Comparison of ENCODE assay signal across 36 cellular contexts in the genomic region with DNA sequence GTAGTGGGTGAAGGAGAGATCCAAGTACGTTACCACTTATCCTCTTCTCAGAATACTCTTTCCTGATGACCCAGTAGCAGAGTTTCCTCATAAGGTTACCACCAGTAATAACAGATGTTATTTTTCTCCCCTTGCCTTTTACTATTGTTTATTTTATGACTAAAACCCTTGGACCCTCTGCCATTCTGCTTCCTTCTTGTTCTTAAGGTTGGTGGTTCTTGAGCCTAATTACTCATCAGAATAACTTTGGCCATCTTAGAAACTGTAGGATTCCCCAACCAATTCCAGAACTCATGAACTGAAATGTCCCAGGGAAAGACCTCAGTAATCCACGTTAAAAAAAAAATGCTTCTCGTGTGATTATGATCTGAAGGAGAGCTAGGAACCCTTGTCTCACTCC.
"Had no signal": no experiment of that assay in that cellular context is flagged by ENCODE, and none has a peak within 500 bp of the region (broad histone marks: within the 10 kb centered on the region; RNA-seq: fewer than 3 reads in every experiment).

No MANE protein-coding gene starts in this region.

- H3K9me3 ChIP-seq: body of pancreas, colonic mucosa, gastroesophageal sphincter, left ventricle myocardium inferior, neutrophil, pancreas, prostate gland, sigmoid colon, stomach, tibial artery, upper lobe of right lung had no signal

- FAIRE-seq: endothelial cell of umbilical vein, pancreas had no signal

- H3K4me1 Mint-ChIP-seq: activated CD4-positive, alpha-beta T cell treated with anti-CD3 and anti-CD28 coated beads, Interleukin-2, amount 10 ng/mL, durations not matched to agents 24 days and 14 days; activated T-helper 17 cell treated with anti-CD3 and anti-CD28 coated beads, Interleukin-2, amount 50 U/mL, for 72 hours; immature natural killer cell; mesothelial cell of epicardium; naive B cell; nephron progenitor cell; stimulated activated memory B cell treated with anti-CD40 and anti-IgM and Interleukin-4, amounts not matched to agents 10 μg/mL and 1 μg/mL and 100 μg/mL, for 72 hours had no signal

- H3K4me3 Mint-ChIP-seq: activated CD4-positive, alpha-beta memory T cell treated with anti-CD3 and anti-CD28 coated beads for 36 hours; activated CD4-positive, alpha-beta T cell treated with anti-CD3 and anti-CD28 coated beads, Interleukin-2, amount 10 ng/mL, durations not matched to agents 24 days and 14 days; activated T-cell treated with anti-CD3 and anti-CD28 coated beads, Interleukin-2, amount 50 U/mL, for 24 hours; activated T-helper 17 cell treated with anti-CD3 and anti-CD28 coated beads, Interleukin-2, amount 50 U/mL, for 72 hours; immature natural killer cell; mesothelial cell of epicardium; naive B cell; nephron progenitor cell; stimulated activated memory B cell treated with anti-CD40 and anti-IgM and Interleukin-4, amounts not matched to agents 10 μg/mL and 1 μg/mL and 100 μg/mL, for 72 hours had no signal

- H3K27me3 Mint-ChIP-seq: activated CD4-positive, alpha-beta memory T cell treated with anti-CD3 and anti-CD28 coated beads for 36 hours; activated CD4-positive, alpha-beta T cell treated with anti-CD3 and anti-CD28 coated beads, Interleukin-2, amount 10 ng/mL, durations not matched to agents 24 days and 14 days; activated T-cell treated with anti-CD3 and anti-CD28 coated beads, Interleukin-2, amount 50 U/mL, for 24 hours; activated T-helper 17 cell treated with anti-CD3 and anti-CD28 coated beads, Interleukin-2, amount 50 U/mL, for 72 hours; naive B cell; stimulated activated memory B cell treated with anti-CD40 and anti-IgM and Interleukin-4, amounts not matched to agents 10 μg/mL and 1 μg/mL and 100 μg/mL, for 72 hours had no signal

- H3K27me3 ChIP-seq: body of pancreas, colonic mucosa, gastroesophageal sphincter, neutrophil, pancreas, sigmoid colon, stomach, tibial artery, upper lobe of right lung had no signal

- H3K4me2 ChIP-seq: smooth muscle cell had no signal

- H3K27ac Mint-ChIP-seq: activated CD4-positive, alpha-beta memory T cell treated with anti-CD3 and anti-CD28 coated beads for 36 hours; activated CD4-positive, alpha-beta T cell treated with anti-CD3 and anti-CD28 coated beads, Interleukin-2, amount 10 ng/mL, durations not matched to agents 24 days and 14 days; activated T-cell treated with anti-CD3 and anti-CD28 coated beads, Interleukin-2, amount 50 U/mL, for 24 hours; activated T-helper 17 cell treated with anti-CD3 and anti-CD28 coated beads, Interleukin-2, amount 50 U/mL, for 72 hours; immature natural killer cell; mesothelial cell of epicardium; naive B cell; nephron progenitor cell; stimulated activated memory B cell treated with anti-CD40 and anti-IgM and Interleukin-4, amounts not matched to agents 10 μg/mL and 1 μg/mL and 100 μg/mL, for 72 hours had no signal

- H3K36me3 ChIP-seq: colonic mucosa, gastroesophageal sphincter, left ventricle myocardium inferior, neutrophil, pancreas, prostate gland, sigmoid colon, stomach, tibial artery, upper lobe of right lung had no signal

- H3K9me3 Mint-ChIP-seq: activated CD4-positive, alpha-beta memory T cell treated with anti-CD3 and anti-CD28 coated beads for 36 hours; activated CD4-positive, alpha-beta T cell treated with anti-CD3 and anti-CD28 coated beads, Interleukin-2, amount 10 ng/mL, durations not matched to agents 24 days and 14 days; mesothelial cell of epicardium; nephron progenitor cell; stimulated activated memory B cell treated with anti-CD40 and anti-IgM and Interleukin-4, amounts not matched to agents 10 μg/mL and 1 μg/mL and 100 μg/mL, for 72 hours had no signal

- H3K4me1 ChIP-seq: colonic mucosa, gastroesophageal sphincter, left ventricle myocardium inferior, prostate gland, sigmoid colon, stomach, tibial artery, upper lobe of right lung had no signal

- DNase-seq: activated CD4-positive, alpha-beta memory T cell treated with anti-CD3 and anti-CD28 coated beads for 36 hours; activated CD4-positive, alpha-beta T cell treated with anti-CD3 and anti-CD28 coated beads, Interleukin-2, amount 10 ng/mL, durations not matched to agents 24 days and 14 days; activated CD4-positive, CD25-positive, alpha-beta regulatory T cell treated with anti-CD3 and anti-CD28 coated beads, Interleukin-2, amount 50 U/mL, for 72 hours; activated CD8-positive, alpha-beta memory T cell treated with anti-CD3 and anti-CD28 coated beads, Interleukin-2, amount 50 U/mL, for 48 hours; activated gamma-delta T cell treated with Interleukin-2 at 50 U/mL for 16 hours; activated naive CD4-positive, alpha-beta T cell treated with anti-CD3 and anti-CD28 coated beads, Interleukin-2, amount 50 U/mL, for 16 hours; activated T-cell treated with anti-CD3 and anti-CD28 coated beads, Interleukin-2, amount 50 U/mL, for 24 hours; amniotic stem cell; body of pancreas; colonic mucosa; dorsolateral prefrontal cortex; effector memory CD4-positive, alpha-beta T cell; head of caudate nucleus; hypothalamus; immature natural killer cell; left ventricle myocardium inferior; naive B cell; nephron progenitor cell; pancreas; sigmoid colon; stimulated activated CD4-positive, alpha-beta T cell treated with anti-CD3 and anti-CD28 coated beads, Interleukin-1b, Interleukin-23, amount 100 ng/mL, for 48 hours; stimulated activated CD4-positive, alpha-beta T cell treated with anti-CD3 and anti-CD28 coated beads, Interleukin-4, amount 100 ng/mL, for 4 hours; stimulated activated CD8-positive, alpha-beta memory T cell treated with anti-CD3 and anti-CD28 coated beads, Interleukin-4, amount 100 ng/mL, for 48 hours; stomach; T-helper 2 cell; tibial artery; upper lobe of right lung had no signal

- H3K36me3 Mint-ChIP-seq: activated CD4-positive, alpha-beta memory T cell treated with anti-CD3 and anti-CD28 coated beads for 36 hours; immature natural killer cell; mesothelial cell of epicardium; naive B cell; stimulated activated memory B cell treated with anti-CD40 and anti-IgM and Interleukin-4, amounts not matched to agents 10 μg/mL and 1 μg/mL and 100 μg/mL, for 72 hours had no signal

- H3K4me3 ChIP-seq: body of pancreas, colonic mucosa, dorsolateral prefrontal cortex, gastroesophageal sphincter, left ventricle myocardium inferior, lung, pancreas, prostate gland, sigmoid colon, smooth muscle cell, stomach, tibial artery, upper lobe of right lung had no signal

- H3K27ac ChIP-seq: colonic mucosa, dorsolateral prefrontal cortex, gastroesophageal sphincter, left ventricle myocardium inferior, neutrophil, pancreas, prostate gland, sigmoid colon, stomach, tibial artery, upper lobe of right lung had no signal
